15 cellular contexts compared by ENCODE assay signal in the genomic region with DNA sequence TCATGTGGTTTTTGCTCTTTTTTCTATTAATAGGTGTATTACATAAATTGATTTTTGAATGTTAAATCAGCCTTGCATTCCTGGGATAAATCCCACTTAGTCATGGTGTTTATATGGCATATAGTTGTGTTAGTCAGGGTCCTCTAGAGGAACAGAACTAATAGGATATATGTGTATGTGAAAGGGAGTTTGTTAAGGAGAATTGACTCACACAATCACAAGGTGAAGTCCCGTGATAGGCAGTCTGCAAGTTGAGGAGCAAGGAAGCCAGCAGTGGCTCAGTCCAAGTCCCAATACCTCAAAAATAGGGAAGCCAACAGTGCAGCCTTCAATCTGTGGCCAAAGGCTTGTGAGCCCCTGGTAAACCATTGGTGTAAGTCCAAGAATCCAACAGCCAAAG.
"Had no signal": no experiment of that assay in that cellular context is flagged by ENCODE, and none has a peak within 500 bp of the region (broad histone marks: within the 10 kb centered on the region; RNA-seq: fewer than 3 reads in every experiment).

No MANE protein-coding gene starts in this region.

- H3K27ac Mint-ChIP-seq: endodermal cell had no signal

- H3K4me1 ChIP-seq: lower lobe of right lung, right lobe of liver, stomach had no signal

- H3K4me3 ChIP-seq: lower lobe of right lung, right lobe of liver, spleen, stomach had no signal

- H3K9me3 Mint-ChIP-seq: immature natural killer cell had no signal

- H3K9me3 ChIP-seq: right lobe of liver, stomach had no signal

- H3K36me3 ChIP-seq: brain microvascular endothelial cell, right lobe of liver had no signal

- H3K27ac ChIP-seq: brain microvascular endothelial cell, lower lobe of right lung, right lobe of liver, spleen, stomach, WERI-Rb-1 had no signal

- DNase-seq: activated CD4-positive, alpha-beta T cell treated with anti-CD3 and anti-CD28 coated beads for 4 hours; brain microvascular endothelial cell; cerebellar nuclear complex; dermis blood vessel endothelial cell; endodermal cell; erythroblast; immature natural killer cell; left cardiac atrium; lower lobe of right lung; midbrain; right lobe of liver; spleen; stomach; T1000; WERI-Rb-1 had no signal

- ATAC-seq: left cardiac atrium, lower lobe of right lung, right lobe of liver had no signal
